ENCODE assay signal across 12 cellular contexts in genomic region chr16:84527486-84528269, GRCh38. TPM values are rescaled to one million over a fixed set of nuclear protein-coding genes. Genes with fewer than 3 reads are reported as not detected.
DNase-seq lines count a peak whose midpoint lies in the region; ATAC-seq and TF ChIP-seq lines count a peak whose summit lies in the region.
"Had no signal": no experiment of that assay in that cellular context is flagged by ENCODE, and none has a peak within 500 bp of the region (broad histone marks: within the 10 kb centered on the region; RNA-seq: fewer than 3 reads in every experiment).

No MANE protein-coding gene starts in this region.

- H3K4ac ChIP-seq in mesenchymal stem cell (ENCODE audit: low read depth in 1 of 2, low read length in 2 of 2): peak overlapping the region in 1 of 2 experiments; percentile 3

- ATAC-seq in body of pancreas: peak; percentile 16
- no peak for ATAC-seq in GM21423 (IDR thresholded peaks at IDR 0.05; ENCODE audit: unreplicated experiment)
- ATAC-seq in GM19395 (IDR thresholded peaks at IDR 0.05; ENCODE audit: unreplicated experiment): no peak

- TF ChIP-seq POLR2A in body of pancreas (IDR thresholded peaks at IDR 0.05): no peak
- TF ChIP-seq POLR2A in thyroid gland (IDR thresholded peaks at IDR 0.05): no peak

- no peak overlapping the region for H3K27ac Mint-ChIP-seq in activated T-cell treated with anti-CD3 and anti-CD28 coated beads, Interleukin-2, amount 50 U/mL, for 24 hours

- no peak overlapping the region for H3K23ac ChIP-seq in mesenchymal stem cell (ENCODE audit: low read length in 2 of 2)

- intact Hi-C loops in body of pancreas (cut with DNase I) (no loop called here), thyroid gland (cut with DNase I) (no loop called here)

- H3K27me3 Mint-ChIP-seq in activated T-cell treated with anti-CD3 and anti-CD28 coated beads, Interleukin-2, amount 50 U/mL, for 24 hours: no peaks in the 10 kb centered on the region

- no peaks in the 10 kb centered on the region for H3K79me1 ChIP-seq in mesenchymal stem cell (replicated peaks; ENCODE audit: low read length, poor library complexity, severe bottlenecking)

- no peak overlapping the region for H2BK120ac ChIP-seq in mesenchymal stem cell (ENCODE audit: low read depth, low read length)

- H3K36me3 ChIP-seq in body of pancreas (replicated peaks in 1 of 2; ENCODE audit: insufficient read depth in 1 of 2, low read depth in 2 of 2) (no peaks in the 10 kb centered on the region), mesenchymal stem cell (ENCODE audit: control insufficient read depth in 1 of 2, insufficient read depth in 2 of 2, low read depth in 1 of 2, low read length in 2 of 2) (no peaks in the 10 kb centered on the region), thyroid gland (no peaks in the 10 kb centered on the region)

- H4K8ac ChIP-seq in mesenchymal stem cell (ENCODE audit: low read length): no peak overlapping the region

- H3K4me1 ChIP-seq in body of pancreas (peaks cover 28% of the 10 kb centered on the region), mesenchymal stem cell (ENCODE audit: control insufficient read depth, insufficient read depth, low read depth, low read length) (peaks cover 16% of the 10 kb centered on the region), thyroid gland (peaks cover 20 to 39% of the 10 kb centered on the region in 2 donors)

- no peak overlapping the region for H3K4me2 ChIP-seq in mesenchymal stem cell (ENCODE audit: low read length, poor library complexity, severe bottlenecking)

- H3K27ac ChIP-seq in body of pancreas (peak overlapping the region in 2 of 4 donors; percentile 27 to 34), mesenchymal stem cell (ENCODE audit: low read length, poor library complexity, severe bottlenecking) (no peak overlapping the region), thyroid gland (peak overlapping the region; percentile 11 to 75 (median 49))

- H3K18ac ChIP-seq in mesenchymal stem cell (ENCODE audit: low read depth in 1 of 2, low read length in 2 of 2): no peak overlapping the region

- peak overlapping the region in 1 of 2 experiments; percentile 45 for H2BK12ac ChIP-seq in mesenchymal stem cell (ENCODE audit: low read length in 2 of 2)

- peak overlapping the region; percentile 46 for H2AK5ac ChIP-seq in mesenchymal stem cell (ENCODE audit: low read length, severe bottlenecking)

- H3K36me3 Mint-ChIP-seq in activated T-cell treated with anti-CD3 and anti-CD28 coated beads, Interleukin-2, amount 50 U/mL, for 24 hours (ENCODE audit: low read depth): peaks cover 6% of the 10 kb centered on the region

- H3K27me3 ChIP-seq in body of pancreas: no peaks in the 10 kb centered on the region
- H3K27me3 ChIP-seq in mesenchymal stem cell (ENCODE audit: control insufficient read depth in 1 of 2, insufficient read depth in 1 of 2, low read length in 2 of 2): no peaks in the 10 kb centered on the region
- no peaks in the 10 kb centered on the region for H3K27me3 ChIP-seq in thyroid gland

- H3K9me3 Mint-ChIP-seq in activated T-cell treated with anti-CD3 and anti-CD28 coated beads, Interleukin-2, amount 50 U/mL, for 24 hours: peaks cover 7% of the 10 kb centered on the region

- peak overlapping the region; percentile 75 for H3K9ac ChIP-seq in mesenchymal stem cell (ENCODE audit: low read length)

- H2AFZ ChIP-seq in mesenchymal stem cell (ENCODE audit: low read depth, low read length): no peak overlapping the region

- peaks cover 6% of the 10 kb centered on the region for H3K4me1 Mint-ChIP-seq in activated T-cell treated with anti-CD3 and anti-CD28 coated beads, Interleukin-2, amount 50 U/mL, for 24 hours (ENCODE audit: low read depth)

- no peaks in the 10 kb centered on the region for H3K9me3 ChIP-seq in body of pancreas
- H3K9me3 ChIP-seq in mesenchymal stem cell (ENCODE audit: control insufficient read depth, low read length): peaks cover 4% of the 10 kb centered on the region
- no peaks in the 10 kb centered on the region for H3K9me3 ChIP-seq in thyroid gland

- H2BK5ac ChIP-seq in mesenchymal stem cell (ENCODE audit: low read depth, low read length, poor library complexity, severe bottlenecking): no peak overlapping the region

- H2BK15ac ChIP-seq in mesenchymal stem cell (ENCODE audit: low read depth, poor library complexity, severe bottlenecking): no peak overlapping the region

- H3K4me3 Mint-ChIP-seq in activated T-cell treated with anti-CD3 and anti-CD28 coated beads, Interleukin-2, amount 50 U/mL, for 24 hours: no peak overlapping the region

- DNase-seq in SIG-M5 treated with dmso at 0.1 percent for 504 hours (lab: John Stamatoyannopoulos, UW; ENCODE audit: unreplicated experiment) (peak; percentile 11), SIG-M5 (lab: John Stamatoyannopoulos, UW) (no peak), body of pancreas (peak in 1 of 4 donors; percentile 36), mesenchymal stem cell (no peak), thyroid gland (peak in 1 of 2 donors; percentile 47)
- no peak for DNase-seq in activated T-cell treated with anti-CD3 and anti-CD28 coated beads, Interleukin-2, amount 50 U/mL, for 24 hours
- DNase-seq: central memory CD4-positive, alpha-beta T cell; GDM1; NCI-H446 treated with DMSO at 0.1 percent for 48 hours; SW 1271 had no signal

- H3K14ac ChIP-seq in mesenchymal stem cell (ENCODE audit: low read length in 2 of 2): peak overlapping the region in 1 of 2 experiments; percentile 26

- H4K91ac ChIP-seq in mesenchymal stem cell (ENCODE audit: low read length): no peak overlapping the region

- TF ChIP-seq CTCF in body of pancreas (IDR thresholded peaks at IDR 0.05): no peak
- no peak for TF ChIP-seq CTCF in thyroid gland (IDR thresholded peaks at IDR 0.05)

- H3K4me3 ChIP-seq in body of pancreas (no peak overlapping the region), mesenchymal stem cell (ENCODE audit: insufficient read depth in 1 of 2, low read depth in 1 of 2, low read length in 2 of 2) (peak overlapping the region in 1 of 2 experiments; percentile 33), thyroid gland (replicated peaks in 1 of 3) (no peak overlapping the region)

- WGBS in body of pancreas, 2 donors: 34 to 51% methylated on average over 15 of the region's 15 CpGs
- 90% methylated on average over 12 of the region's 15 CpGs for WGBS in mesenchymal stem cell
- 64 to 79% methylated on average over 15 of the region's 15 CpGs for WGBS in thyroid gland, 2 donors

RNA-seq across cellular contexts. Expression of gene MEAK7, which starts 23.2 kb away (rescaled TPM):
- total RNA-seq in body of pancreas (10 to 100 TPM in 1 of 2 donors, 1 to 10 TPM in 1; 6.7 to 11.2 TPM), thyroid gland (10 to 100 TPM; 14.5 to 19.2 (median 16.3) TPM)
- polyA plus RNA-seq in mesenchymal stem cell (2013, experiment 1 of 2): 13.8 TPM
- polyA plus RNA-seq in mesenchymal stem cell (2013, experiment 2 of 2): 14.8 TPM
